In genomic region chr10:6275022-6275997, GRCh38 we compare ENCODE assay signal across 8 cellular contexts.
DNase-seq lines count a peak whose midpoint lies in the region; ATAC-seq and TF ChIP-seq lines count a peak whose summit lies in the region.

No MANE protein-coding gene starts in this region.

- DNase-seq in GM13976 (ENCODE audit: low spot score) (peak; percentile 84), RPMI8226 (peak; percentile 87), foreskin fibroblast (peak; percentile 97 to 98), osteoblast (ENCODE audit: insufficient read length, low spot score, missing footprints) (peak; percentile 95), superior temporal gyrus (ENCODE audit: extremely low spot score) (peak; percentile 69), WERI-Rb-1 (no peak)
- DNase-seq in activated gamma-delta T cell treated with anti-CD3 and anti-CD28 coated beads, Interleukin-2, amount 50 U/mL, for 16 hours (ENCODE audit: low read depth) = peak; percentile 85

- no peaks in the 10 kb centered on the region for H3K27me3 ChIP-seq in osteoblast (ENCODE audit: insufficient read depth, low read length)
- peaks cover 12% of the 10 kb centered on the region for H3K27me3 ChIP-seq in WERI-Rb-1 (ENCODE audit: insufficient read depth, low read depth, severe bottlenecking)

- peak overlapping the region; percentile 95 for H2AFZ ChIP-seq in osteoblast (ENCODE audit: low read length)

- H3K4me1 ChIP-seq in osteoblast (ENCODE audit: insufficient read depth, low read length) = peaks cover 21% of the 10 kb centered on the region

- H3K27ac ChIP-seq in osteoblast (ENCODE audit: low read depth, low read length) (peak overlapping the region; percentile 87), WERI-Rb-1 (no peak overlapping the region)

- no peaks in the 10 kb centered on the region for H3K79me2 ChIP-seq in osteoblast (ENCODE audit: insufficient read depth, low read length)

- H4K20me1 ChIP-seq in osteoblast (ENCODE audit: insufficient read depth, low read length) = no peaks in the 10 kb centered on the region

- ATAC-seq in HG02870 (IDR thresholded peaks at IDR 0.05; ENCODE audit: unreplicated experiment) = peak; percentile 73

- no peaks in the 10 kb centered on the region for H3K36me3 ChIP-seq in osteoblast (ENCODE audit: insufficient read depth, low read length)
- H3K36me3 ChIP-seq in WERI-Rb-1 = no peaks in the 10 kb centered on the region

- TF ChIP-seq CTCF in GM13976 (IDR thresholded peaks at IDR 0.05; ENCODE audit: borderline replicate concordance, control extremely low read depth, extremely low read depth, insufficient read depth, missing control alignments) = no peak
- TF ChIP-seq CTCF in foreskin fibroblast (IDR thresholded peaks at IDR 0.05; ENCODE audit: low read depth, low read length) = no peak
- TF ChIP-seq CTCF in osteoblast (IDR thresholded peaks at IDR 0.05; ENCODE audit: extremely low read depth, low read depth, low read length) = no peak
- TF ChIP-seq CTCF in WERI-Rb-1 (IDR thresholded peaks at IDR 0.05; ENCODE audit: low read depth, low read length) = no peak

- H3K9me3 ChIP-seq in osteoblast (ENCODE audit: low read depth, low read length) = no peaks in the 10 kb centered on the region
- no peaks in the 10 kb centered on the region for H3K9me3 ChIP-seq in WERI-Rb-1 (ENCODE audit: severe bottlenecking)

- H3K4me3 ChIP-seq in foreskin fibroblast (ENCODE audit: low read depth in 1 of 2, low read length in 2 of 2) = peak overlapping the region in 1 of 2 donors; percentile 32
- H3K4me3 ChIP-seq in osteoblast (ENCODE audit: insufficient read depth, low read length) = peak overlapping the region; percentile 72
- no peak overlapping the region for H3K4me3 ChIP-seq in WERI-Rb-1 (ENCODE audit: low read depth, low read length)

- peak overlapping the region; percentile 87 for H3K4me2 ChIP-seq in osteoblast (ENCODE audit: insufficient read depth, low read length)

- in situ Hi-C loops in GM13976 (cut with MboI; ENCODE audit: low sequenced_read_pairs, unreplicated experiment) = no loop called here
